ENCODE assay signal across 8 cellular contexts in the genomic region with DNA sequence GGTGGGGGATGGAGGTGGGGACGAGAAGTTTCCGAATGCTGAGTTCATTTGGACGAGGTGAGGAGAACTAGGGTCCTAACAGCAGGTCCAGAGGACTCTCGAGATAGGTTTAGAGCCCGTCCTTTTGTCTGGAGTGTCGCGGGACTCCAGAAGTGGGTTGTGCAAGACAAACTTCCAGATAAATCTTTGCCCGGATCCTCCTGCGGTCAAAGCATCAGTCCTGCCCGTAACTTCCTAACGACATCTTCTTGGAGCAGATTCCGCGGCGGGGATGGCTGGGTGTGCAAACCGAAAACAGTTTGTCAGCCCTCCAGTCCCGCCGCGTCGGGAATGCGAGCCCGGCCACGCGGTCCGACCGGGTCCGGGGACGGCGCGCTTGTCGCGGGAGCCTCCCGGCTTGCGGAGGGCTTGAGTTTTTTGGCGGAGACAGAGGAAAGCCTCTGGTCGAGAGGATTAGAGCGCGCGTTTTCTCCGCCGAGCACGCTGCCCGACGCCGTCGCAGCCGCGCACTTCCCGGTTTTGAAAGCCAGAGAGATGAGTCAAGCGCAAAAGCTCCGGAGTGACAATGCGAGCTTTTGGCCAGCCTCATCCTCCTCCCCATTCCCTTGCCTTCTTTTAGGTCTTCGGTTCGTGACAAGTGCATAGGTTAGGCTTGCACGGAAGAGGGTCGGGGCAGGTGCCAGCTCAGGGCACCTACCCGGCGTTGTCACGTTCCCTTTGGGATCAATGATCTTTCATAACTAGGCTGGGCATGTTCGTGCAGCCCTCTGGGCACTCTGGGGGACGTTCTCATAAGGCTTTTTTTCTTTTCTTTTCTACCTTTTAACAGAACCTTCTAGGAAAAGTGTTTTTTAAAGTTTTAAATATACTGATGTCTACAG.
A peak's percentile ranks its signal among the peaks of the same experiment; 100 is the strongest.
DNase-seq lines count a peak whose midpoint lies in the region; ATAC-seq, FAIRE-seq and TF ChIP-seq lines count a peak whose summit lies in the region.

No MANE protein-coding gene starts in this region.

- peaks cover 0 to 30% (median 2%) of the 10 kb centered on the region in 4 donors for H3K27me3 ChIP-seq in liver (ENCODE audit: control insufficient read depth in 4 of 4, insufficient read depth in 4 of 4, low read length in 3 of 4)
- peaks cover 0 to 4% of the 10 kb centered on the region in 2 experiments; a peak in 3 of 5 replicates for H3K27me3 ChIP-seq in HepG2 (ENCODE audit: control insufficient read depth in 1 of 2, insufficient read depth in 2 of 2, low read length in 2 of 2)
- H3K27me3 ChIP-seq in thymus (ENCODE audit: control insufficient read depth, insufficient read depth) = peaks cover 58% of the 10 kb centered on the region

- in situ Hi-C loops in HepG2 (cut with HindIII; ENCODE audit: extremely low pct_ligation_motif_present, low pct_unique_long_range_greater_than_20kb) = no loop called here

- H3K36me3 Mint-ChIP-seq in natural killer cell = no peaks in the 10 kb centered on the region

- no peak overlapping the region for H3K4me2 ChIP-seq in HepG2 (ENCODE audit: low read depth, low read length)

- H3K9me3 Mint-ChIP-seq in natural killer cell = no peaks in the 10 kb centered on the region

- H3K27ac Mint-ChIP-seq in natural killer cell = peak overlapping the region; percentile 50 to 59

- no peak for TF ChIP-seq POLR2A in HepG2 (IDR thresholded peaks at IDR 0.05; ENCODE audit: insufficient read depth in 1 of 2, low read depth in 2 of 2, low read length in 2 of 2)

- POLR2A ChIA-PET in HepG2 (lab: Yijun Ruan, JAX) = no interaction called here

- peak; percentile 2 to 10 for TF ChIP-seq RAD21 in liver (IDR thresholded peaks at IDR 0.05)
- TF ChIP-seq RAD21 in HepG2 (CRISPR knock-in tag; IDR thresholded peaks at IDR 0.05) = no peak

- no peaks in the 10 kb centered on the region for H3K36me3 ChIP-seq in liver (ENCODE audit: control insufficient read depth in 4 of 4, insufficient read depth in 3 of 4, low read depth in 1 of 4, low read length in 3 of 4)
- no peaks in the 10 kb centered on the region for H3K36me3 ChIP-seq in HepG2 (replicated peaks in 1 of 2; ENCODE audit: control insufficient read depth in 1 of 2, insufficient read depth in 2 of 2, low read length in 2 of 2)
- no peaks in the 10 kb centered on the region for H3K36me3 ChIP-seq in thymus (ENCODE audit: control insufficient read depth, insufficient read depth)

- H3K4me3 ChIP-seq in liver (ENCODE audit: low read depth in 1 of 3, low read length in 3 of 3) (peak overlapping the region; percentile 49 to 64 (median 56)), HepG2 (replicated peaks in 1 of 3; ENCODE audit: insufficient read depth in 1 of 3, low read depth in 2 of 3, low read length in 3 of 3) (no peak overlapping the region), fibroblast of mammary gland (ENCODE audit: control insufficient read depth, low read depth, low read length) (peak overlapping the region; percentile 70), thymus (ENCODE audit: low read length) (peak overlapping the region; percentile 62)

- no peaks in the 10 kb centered on the region for H3K79me2 ChIP-seq in HepG2 (ENCODE audit: insufficient read depth, low read length)

- H3K4me1 ChIP-seq in liver (ENCODE audit: control insufficient read depth in 4 of 4, insufficient read depth in 4 of 4, low read length in 3 of 4) = peaks cover 3 to 31% (median 19%) of the 10 kb centered on the region in 4 donors
- H3K4me1 ChIP-seq in HepG2 (ENCODE audit: insufficient read depth, low read length) = peaks cover 15% of the 10 kb centered on the region
- peaks cover 11% of the 10 kb centered on the region for H3K4me1 ChIP-seq in thymus (ENCODE audit: control insufficient read depth, insufficient read depth, low read length)

- peaks cover 33% of the 10 kb centered on the region in 2 donors for H3K4me1 Mint-ChIP-seq in natural killer cell

- DNase-seq in HepG2 (ENCODE audit: low spot score) = no peak
- DNase-seq in NOMO-1 treated with DMSO at 0.1 percent for 48 hours (lab: John Stamatoyannopoulos, UW; ENCODE audit: unreplicated experiment) = peak; percentile 59
- peak; percentile 21 for DNase-seq in activated T-helper 1 cell treated with Interleukin-2 at 50 U/mL for 16 hours (ENCODE audit: low read depth)
- peak; percentile 79 for DNase-seq in fibroblast of mammary gland (ENCODE audit: low read depth)
- DNase-seq in natural killer cell = peak; percentile 37
- DNase-seq in OCI-M2 (lab: John Stamatoyannopoulos, UW; ENCODE audit: unreplicated experiment) = no peak

- H3K9ac ChIP-seq in liver (ENCODE audit: low read depth in 1 of 2, low read length in 2 of 2) (no peak overlapping the region), HepG2 (ENCODE audit: insufficient read depth, low read depth, low read length) (no peak overlapping the region)

- peaks cover 53 to 59% of the 10 kb centered on the region in 2 donors for H3K27me3 Mint-ChIP-seq in natural killer cell (ENCODE audit: low read depth in 2 of 2)

- H3K4me3 Mint-ChIP-seq in natural killer cell = peak overlapping the region; percentile 99

- H3K27ac ChIP-seq in liver (ENCODE audit: low read depth in 1 of 2, low read length in 2 of 2) = peak overlapping the region in 1 of 2 donors; percentile 11
- H3K27ac ChIP-seq in HepG2 (ENCODE audit: extremely low read length, insufficient read depth, low read length) = no peak overlapping the region
- H3K27ac ChIP-seq in thymus (ENCODE audit: low read depth) = peak overlapping the region; percentile 62

- WGBS in liver = 2% methylated on average over 60 of the region's 60 CpGs
- 80% methylated on average over 60 of the region's 60 CpGs for WGBS in HepG2 (ENCODE audit: low lambda C conversion rate)
- under 1% methylated on average over 60 of the region's 60 CpGs for WGBS in thymus

- TF ChIP-seq CTCF in liver (IDR thresholded peaks at IDR 0.05; ENCODE audit: low read depth, low read length, missing input control) (no peak), HepG2 (CRISPR knock-in tag; IDR thresholded peaks at IDR 0.05) (no peak), fibroblast of mammary gland (conservative IDR thresholded peaks at IDR 0.05; ENCODE audit: control insufficient read depth, insufficient read depth, low read depth, low read length) (no peak), natural killer cell (IDR thresholded peaks at IDR 0.05) (no peak)

- H4K20me1 ChIP-seq in HepG2 (ENCODE audit: insufficient read depth, low read length) = no peaks in the 10 kb centered on the region

- no peak overlapping the region for H2AFZ ChIP-seq in HepG2 (ENCODE audit: low read length)

- FAIRE-seq in HepG2 (lab: Jason Lieb, UNC) = no peak

- no peak for ATAC-seq in HepG2
- ATAC-seq in natural killer cell = peak; percentile 13 to 38 (median 15)

- H3K9me3 ChIP-seq in liver (ENCODE audit: control insufficient read depth in 4 of 4, low read length in 3 of 4) (peaks cover 0 to 2% (median 0%) of the 10 kb centered on the region in 4 donors), HepG2 (ENCODE audit: low read length) (no peaks in the 10 kb centered on the region), thymus (ENCODE audit: control insufficient read depth) (no peaks in the 10 kb centered on the region)

- CTCF ChIA-PET in HepG2 (lab: Yijun Ruan, JAX; ENCODE audit: low intra/inter-chr PET ratio, low total read pairs) = no interaction called here

- intact Hi-C loops in HepG2 (cut with micrococcal nuclease; ENCODE audit: unreplicated experiment) = loop anchor here (10.0 kb wide), 1 partner anchor 310 kb away; no protein-coding TSS in a partner anchor
- intact Hi-C loops in natural killer cell (cut with micrococcal nuclease) = loop anchor here (5.0 to 10.0 kb wide), 3 partner anchors 203 to 530 kb away; no protein-coding TSS in a partner anchor

- BruUV-seq in HepG2 (replicated peaks; lab: Mats Ljungman, UMichigan) = no TSS peak

- TF ChIP-seq EP300 in HepG2 (IDR thresholded peaks at IDR 0.05; ENCODE audit: low read depth in 2 of 2, low read length in 2 of 2) (no peak), HepG2 (CRISPR knock-in tag; IDR thresholded peaks at IDR 0.05; ENCODE audit: borderline replicate concordance) (no peak)

TF ChIP-seq in liver, 16 proteins besides CTCF, POLR2A, EP300 and RAD21 (continues in another document):
- no peak for TF ChIP-seq GABPA (IDR thresholded peaks at IDR 0.05 in 1 of 2, conservative IDR thresholded peaks at IDR 0.05 in 1 of 2)
- peak; percentile 13 for TF ChIP-seq YY1 (IDR thresholded peaks at IDR 0.05)
- TF ChIP-seq, protein P1, sequence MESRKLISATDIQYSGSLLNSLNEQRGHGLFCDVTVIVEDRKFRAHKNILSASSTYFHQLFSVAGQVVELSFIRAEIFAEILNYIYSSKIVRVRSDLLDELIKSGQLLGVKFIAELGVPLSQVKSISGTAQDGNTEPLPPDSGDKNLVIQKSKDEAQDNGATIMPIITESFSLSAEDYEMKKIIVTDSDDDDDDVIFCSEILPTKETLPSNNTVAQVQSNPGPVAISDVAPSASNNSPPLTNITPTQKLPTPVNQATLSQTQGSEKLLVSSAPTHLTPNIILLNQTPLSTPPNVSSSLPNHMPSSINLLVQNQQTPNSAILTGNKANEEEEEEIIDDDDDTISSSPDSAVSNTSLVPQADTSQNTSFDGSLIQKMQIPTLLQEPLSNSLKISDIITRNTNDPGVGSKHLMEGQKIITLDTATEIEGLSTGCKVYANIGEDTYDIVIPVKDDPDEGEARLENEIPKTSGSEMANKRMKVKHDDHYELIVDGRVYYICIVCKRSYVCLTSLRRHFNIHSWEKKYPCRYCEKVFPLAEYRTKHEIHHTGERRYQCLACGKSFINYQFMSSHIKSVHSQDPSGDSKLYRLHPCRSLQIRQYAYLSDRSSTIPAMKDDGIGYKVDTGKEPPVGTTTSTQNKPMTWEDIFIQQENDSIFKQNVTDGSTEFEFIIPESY (IDR thresholded peaks at IDR 0.05) = no peak
- TF ChIP-seq NR2F2 (IDR thresholded peaks at IDR 0.05) = no peak
- no peak for TF ChIP-seq RXRA (IDR thresholded peaks at IDR 0.05)

TF ChIP-seq in HepG2, 621 proteins besides CTCF, POLR2A, EP300 and RAD21 (continues in another document):
- no peak for TF ChIP-seq REL (CRISPR knock-in tag; conservative IDR thresholded peaks at IDR 0.05)
- TF ChIP-seq HOXD1 (CRISPR knock-in tag; IDR thresholded peaks at IDR 0.05) = no peak
- TF ChIP-seq KDM2A (CRISPR knock-in tag; IDR thresholded peaks at IDR 0.05; ENCODE audit: borderline replicate concordance, low read depth) = no peak
- TF ChIP-seq, protein P2, sequence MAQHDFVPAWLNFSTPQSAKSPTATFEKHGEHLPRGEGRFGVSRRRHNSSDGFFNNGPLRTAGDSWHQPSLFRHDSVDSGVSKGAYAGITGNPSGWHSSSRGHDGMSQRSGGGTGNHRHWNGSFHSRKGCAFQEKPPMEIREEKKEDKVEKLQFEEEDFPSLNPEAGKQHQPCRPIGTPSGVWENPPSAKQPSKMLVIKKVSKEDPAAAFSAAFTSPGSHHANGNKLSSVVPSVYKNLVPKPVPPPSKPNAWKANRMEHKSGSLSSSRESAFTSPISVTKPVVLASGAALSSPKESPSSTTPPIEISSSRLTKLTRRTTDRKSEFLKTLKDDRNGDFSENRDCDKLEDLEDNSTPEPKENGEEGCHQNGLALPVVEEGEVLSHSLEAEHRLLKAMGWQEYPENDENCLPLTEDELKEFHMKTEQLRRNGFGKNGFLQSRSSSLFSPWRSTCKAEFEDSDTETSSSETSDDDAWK (CRISPR knock-in tag; IDR thresholded peaks at IDR 0.05) = no peak
- TF ChIP-seq FOXM1 (CRISPR knock-in tag; IDR thresholded peaks at IDR 0.05) = no peak
- no peak for TF ChIP-seq ZKSCAN8 (CRISPR knock-in tag; IDR thresholded peaks at IDR 0.05; ENCODE audit: borderline replicate concordance)

Comparison
In these comparisons a context has a peak if more than half of its experiments do, and no peak if none do; other contexts are left out.
1. H3K4me3 ChIP-seq: peak in liver (3 of 3), fibroblast of mammary gland (single experiment) and thymus (single experiment); none in HepG2 (0 of 3).
2. DNase-seq: peak in NOMO-1 treated with DMSO at 0.1 percent for 48 hours (single experiment), activated T-helper 1 cell treated with Interleukin-2 at 50 U/mL for 16 hours (single experiment), fibroblast of mammary gland (single experiment) and natural killer cell (single experiment); none in HepG2 (single experiment) and OCI-M2 (single experiment).